31 cellular contexts compared by ENCODE assay signal in genomic region chr3:107868449-107868848, GRCh38.
"Had no signal": no experiment of that assay in that cellular context is flagged by ENCODE, and none has a peak within 500 bp of the region (broad histone marks: within the 10 kb centered on the region; RNA-seq: fewer than 3 reads in every experiment).

No MANE protein-coding gene starts in this region.

- H3K4me3 Mint-ChIP-seq: activated CD4-positive, alpha-beta memory T cell treated with anti-CD3 and anti-CD28 coated beads for 36 hours; activated CD4-positive, alpha-beta T cell treated with anti-CD3 and anti-CD28 coated beads, Interleukin-2, amount 10 ng/mL, durations not matched to agents 7 days and 5 days; activated naive CD8-positive, alpha-beta T cell treated with anti-CD3 and anti-CD28 coated beads, Interleukin-2, amount 50 U/mL, for 24 hours; activated T-cell treated with anti-CD3 and anti-CD28 coated beads, Interleukin-2, amount 50 U/mL, for 4 hours; T-cell had no signal

- H3K4me1 Mint-ChIP-seq: T-cell had no signal

- H3K36me3 ChIP-seq: ascending aorta had no signal

- H3K27ac Mint-ChIP-seq: activated CD4-positive, alpha-beta memory T cell treated with anti-CD3 and anti-CD28 coated beads for 36 hours; activated CD4-positive, alpha-beta T cell treated with anti-CD3 and anti-CD28 coated beads, Interleukin-2, amount 10 ng/mL, durations not matched to agents 7 days and 5 days; activated naive CD4-positive, alpha-beta T cell treated with anti-CD3 and anti-CD28 coated beads, Interleukin-2, amount 50 U/mL, for 72 hours; activated naive CD8-positive, alpha-beta T cell treated with anti-CD3 and anti-CD28 coated beads, Interleukin-2, amount 50 U/mL, for 24 hours; T-cell had no signal

- H3K27me3 ChIP-seq: ascending aorta, body of pancreas had no signal

- FAIRE-seq: bronchial epithelial cell had no signal

- H3K36me3 Mint-ChIP-seq: activated CD4-positive, alpha-beta memory T cell treated with anti-CD3 and anti-CD28 coated beads for 36 hours; activated naive CD4-positive, alpha-beta T cell treated with anti-CD3 and anti-CD28 coated beads, Interleukin-2, amount 50 U/mL, for 72 hours; T-cell had no signal

- H3K9me3 ChIP-seq: body of pancreas had no signal

- H3K4me3 ChIP-seq: ascending aorta, body of pancreas, coronary artery, SK-N-MC had no signal

- H3K9me3 Mint-ChIP-seq: activated naive CD4-positive, alpha-beta T cell treated with anti-CD3 and anti-CD28 coated beads, Interleukin-2, amount 50 U/mL, for 72 hours; T-cell had no signal

- ATAC-seq: activated naive CD4-positive, alpha-beta T cell treated with anti-CD3 and anti-CD28 coated beads, Interleukin-2, amount 50 U/mL, for 72 hours; activated naive CD8-positive, alpha-beta T cell treated with anti-CD3 and anti-CD28 coated beads, Interleukin-2, amount 50 U/mL, for 24 hours; activated T-cell treated with anti-CD3 and anti-CD28 coated beads, Interleukin-2, amount 50 U/mL, for 4 hours; body of pancreas; Panc1; Right ventricle myocardium inferior; T-cell had no signal

- DNase-seq: activated CD4-positive, alpha-beta memory T cell treated with anti-CD3 and anti-CD28 coated beads for 36 hours; activated CD4-positive, alpha-beta T cell treated with anti-CD3 and anti-CD28 coated beads, Interleukin-2, amount 10 ng/mL, durations not matched to agents 7 days and 5 days; activated CD4-positive, CD25-positive, alpha-beta regulatory T cell; activated CD8-positive, alpha-beta memory T cell treated with anti-CD3 and anti-CD28 coated beads for 24 hours; activated effector memory CD4-positive, alpha-beta T cell treated with anti-CD3 and anti-CD28 coated beads, Interleukin-2, amount 50 U/mL, for 16 hours; activated naive CD4-positive, alpha-beta T cell treated with Interleukin-2 at 50 U/mL for 16 hours; activated naive CD8-positive, alpha-beta T cell treated with anti-CD3 and anti-CD28 coated beads, Interleukin-2, amount 50 U/mL, for 24 hours; activated T-cell treated with anti-CD3 and anti-CD28 coated beads, Interleukin-2, amount 50 U/mL, for 4 hours; amniotic stem cell; body of pancreas; central memory CD4-positive, alpha-beta T cell; NCI-H1105 treated with DMSO at 0.1 percent for 48 hours; NCI-H1436 treated with DMSO at 0.1 percent for 48 hours; NCI-H187; NCI-H2081; NCI-H345; NCI-H510A; NCI-H526 treated with DMSO at 0.1 percent for 48 hours; NCI-H82; RPMI8226; T-cell; T-helper 2 cell; T1000 had no signal

- H3K4me1 ChIP-seq: ascending aorta, body of pancreas had no signal

- H3K27ac ChIP-seq: ascending aorta, body of pancreas, coronary artery, SK-N-MC, VCaP had no signal
